ENCODE assay signal across 12 cellular contexts in genomic region chr2:16034151-16034974, GRCh38.
A peak's percentile ranks its signal among the peaks of the same experiment; 100 is the strongest.
DNase-seq lines count a peak whose midpoint lies in the region; ATAC-seq and TF ChIP-seq lines count a peak whose summit lies in the region.
"Had no signal": no experiment of that assay in that cellular context is flagged by ENCODE, and none has a peak within 500 bp of the region (broad histone marks: within the 10 kb centered on the region; RNA-seq: fewer than 3 reads in every experiment).

No MANE protein-coding gene starts in this region.

- H3K9me3 ChIP-seq in PC-3 (ENCODE audit: low read length) (no peaks in the 10 kb centered on the region), colonic mucosa (no peaks in the 10 kb centered on the region)

- H3K36me3 ChIP-seq in PC-3 (ENCODE audit: low read depth, low read length) = no peaks in the 10 kb centered on the region
- H3K36me3 ChIP-seq in colonic mucosa = no peaks in the 10 kb centered on the region

- ATAC-seq in PC-3 (no peak), GM18498 (IDR thresholded peaks at IDR 0.05; ENCODE audit: unreplicated experiment) (no peak)

- H3K4me1 ChIP-seq in PC-3 (ENCODE audit: insufficient read depth, low read length) = no peaks in the 10 kb centered on the region
- H3K4me1 ChIP-seq in colonic mucosa = no peaks in the 10 kb centered on the region

- H3K9me2 ChIP-seq in PC-3 (replicated peaks; ENCODE audit: low read length) = no peaks in the 10 kb centered on the region

- no peak overlapping the region for H3K9ac ChIP-seq in PC-3 (ENCODE audit: low read length)
- no peak overlapping the region for H3K9ac ChIP-seq in colonic mucosa (ENCODE audit: low read depth in 2 of 2, low read length in 2 of 2)

- no peak overlapping the region for H2AFZ ChIP-seq in PC-3 (ENCODE audit: low read length)

- H3K79me2 ChIP-seq in PC-3 (ENCODE audit: low read length) = no peaks in the 10 kb centered on the region

- H3K27me3 ChIP-seq in PC-3 (ENCODE audit: low read length) (peaks cover 10% of the 10 kb centered on the region), colonic mucosa (no peaks in the 10 kb centered on the region)

- no peak overlapping the region for H3K4me3 ChIP-seq in PC-3 (ENCODE audit: low read length)
- H3K4me3 ChIP-seq in colonic mucosa = no peak overlapping the region

- no peaks in the 10 kb centered on the region for H3F3A ChIP-seq in PC-3 (ENCODE audit: low read length, unreplicated experiment)

- no peaks in the 10 kb centered on the region for H4K20me1 ChIP-seq in PC-3 (ENCODE audit: low read length)

- intact Hi-C loops in PC-3 (cut with micrococcal nuclease) = no loop called here
- intact Hi-C loops in colonic mucosa (cut with DNase I) = no loop called here

- DNase-seq in DMS53 (lab: John Stamatoyannopoulos, UW) = peak; percentile 9
- DNase-seq in DMS53 treated with DMSO at 0.1 percent for 48 hours (lab: John Stamatoyannopoulos, UW; ENCODE audit: unreplicated experiment) = no peak
- DNase-seq in PC-3 = no peak
- peak; percentile 79 for DNase-seq in iPS-NIHi11 (ENCODE audit: low spot score)
- DNase-seq in substantia nigra (lab: John Stamatoyannopoulos, UW) = peak in 3 of 49 donors; percentile 7 to 30 (median 17)
- no peak for DNase-seq in anterior cingulate cortex (lab: John Stamatoyannopoulos, UW)
- no peak for DNase-seq in colonic mucosa
- DNase-seq: aorta, erythroblast, NCI-H1417, OCI-M1 had no signal

- POLR2A ChIA-PET in PC-3 (lab: Charles Lee; ENCODE audit: unreplicated experiment) = no interaction called here

- BruUV-seq in PC-3 (replicated peaks; lab: Mats Ljungman, UMichigan) = no TSS peak

- TF ChIP-seq CTCF in PC-3 (conservative IDR thresholded peaks at IDR 0.05; ENCODE audit: low read depth, low read length) = peak; percentile 24; the same call in 1 of the 2 replicates
- TF ChIP-seq CTCF in colonic mucosa (IDR thresholded peaks at IDR 0.05) = no peak

- no peak overlapping the region for H3K4me2 ChIP-seq in PC-3 (ENCODE audit: low read length)

- H3K27ac ChIP-seq in PC-3 (ENCODE audit: low read length) = no peak overlapping the region
- H3K27ac ChIP-seq in substantia nigra (ENCODE audit: low read depth, low read length, poor library complexity, severe bottlenecking) = peak overlapping the region; percentile 53
- H3K27ac ChIP-seq in colonic mucosa = no peak overlapping the region

- CTCF ChIA-PET in PC-3 (lab: Charles Lee) = no interaction called here

Comparison
In these comparisons a context has a peak if more than half of its experiments do, and no peak if none do; other contexts are left out.
1. DNase-seq: peak in DMS53 (single experiment) and iPS-NIHi11 (single experiment); none in DMS53 treated with DMSO at 0.1 percent for 48 hours (single experiment), PC-3 (single experiment), anterior cingulate cortex (0 of 58) and colonic mucosa (single experiment).